In genomic region chr11:3835100-3835485, GRCh38 we compare ENCODE assay signal across 10 cellular contexts. TPM values are rescaled to one million over a fixed set of nuclear protein-coding genes. Genes with fewer than 3 reads are reported as not detected.
DNase-seq lines count a peak whose midpoint lies in the region; ATAC-seq, FAIRE-seq and TF ChIP-seq lines count a peak whose summit lies in the region.
"Had no signal": no experiment of that assay in that cellular context is flagged by ENCODE, and none has a peak within 500 bp of the region (broad histone marks: within the 10 kb centered on the region; RNA-seq: fewer than 3 reads in every experiment).

No MANE protein-coding gene starts in this region.

- H3K9me1 ChIP-seq in keratinocyte (ENCODE audit: control insufficient read depth, extremely low read depth, insufficient read depth, low read length): peaks cover 5% of the 10 kb centered on the region

- CTCF ChIA-PET in MCF 10A (lab: Yijun Ruan, JAX): interaction anchor here (0.7 to 2.0 kb wide), 3 partner anchors 19 to 238 kb away, joined by 3 to 15 read pairs (median 4); partner anchors contain the start of gene STIM1

- no peak for TF ChIP-seq CTCF in MCF 10A (IDR thresholded peaks at IDR 0.05; ENCODE audit: unreplicated experiment)
- no peak for TF ChIP-seq CTCF in breast epithelium (IDR thresholded peaks at IDR 0.05)
- no peak for TF ChIP-seq CTCF in keratinocyte (optimal IDR thresholded peaks at IDR 0.05 in 1 of 3, IDR thresholded peaks at IDR 0.05 in 1 of 3, conservative IDR thresholded peaks at IDR 0.05 in 1 of 3; ENCODE audit: extremely low read depth in 1 of 3, insufficient read depth in 2 of 3, low read length in 3 of 3)
- no peak for TF ChIP-seq CTCF in type B pancreatic cell (conservative IDR thresholded peaks at IDR 0.05)

- H3K27ac ChIP-seq in breast epithelium: peak overlapping the region in 1 of 2 donors; percentile 20
- H3K27ac ChIP-seq in keratinocyte (ENCODE audit: control insufficient read depth, insufficient read depth, low read length): no peak overlapping the region

- H3K4me2 ChIP-seq in keratinocyte (ENCODE audit: control insufficient read depth, extremely low read depth, insufficient read depth, low read depth, low read length): peak overlapping the region; percentile 12

- POLR2A ChIA-PET in MCF 10A (lab: Yijun Ruan, JAX): no interaction called here

- H3K27ac Mint-ChIP-seq in MCF 10A (ENCODE audit: low read depth, unreplicated experiment) (peak overlapping the region; percentile 82), type B pancreatic cell (peak overlapping the region; percentile 26)
- H3K27ac Mint-ChIP-seq in activated naive CD4-positive, alpha-beta T cell treated with anti-CD3 and anti-CD28 coated beads, Interleukin-2, amount 50 U/mL, for 72 hours: peak overlapping the region; percentile 80 to 97

- H3K9me3 ChIP-seq in breast epithelium: no peaks in the 10 kb centered on the region
- H3K9me3 ChIP-seq in keratinocyte (ENCODE audit: control insufficient read depth, low read depth, low read length): no peaks in the 10 kb centered on the region

- H3K27me3 ChIP-seq in breast epithelium: no peaks in the 10 kb centered on the region
- H3K27me3 ChIP-seq in keratinocyte (ENCODE audit: control insufficient read depth, extremely low read depth, insufficient read depth, low read length): no peaks in the 10 kb centered on the region

- H3K4me1 ChIP-seq in breast epithelium (peaks cover 0 to 9% of the 10 kb centered on the region in 2 donors), keratinocyte (ENCODE audit: control insufficient read depth, extremely low read depth, insufficient read depth, low read length) (peaks cover 29% of the 10 kb centered on the region)

- H3K4me3 Mint-ChIP-seq in MCF 10A (ENCODE audit: unreplicated experiment): no peak overlapping the region
- no peak overlapping the region for H3K4me3 Mint-ChIP-seq in type B pancreatic cell

- H3K4me3 ChIP-seq in breast epithelium (no peak overlapping the region), keratinocyte (ENCODE audit: control insufficient read depth in 2 of 3, extremely low read depth in 1 of 3, insufficient read depth in 2 of 3, low read depth in 1 of 3, low read length in 3 of 3) (no peak overlapping the region)

- H3K4me1 Mint-ChIP-seq in MCF 10A (ENCODE audit: insufficient read depth, unreplicated experiment) (peaks cover 48% of the 10 kb centered on the region), type B pancreatic cell (ENCODE audit: unreplicated experiment) (peaks cover 37% of the 10 kb centered on the region)

- H4K20me1 ChIP-seq in keratinocyte (ENCODE audit: control insufficient read depth, extremely low read depth, insufficient read depth, low read length): peaks cover 5% of the 10 kb centered on the region

- no peak overlapping the region for H3K9ac ChIP-seq in keratinocyte (ENCODE audit: control insufficient read depth, extremely low read depth, insufficient read depth, low read length)

- no peaks in the 10 kb centered on the region for H3K36me3 ChIP-seq in breast epithelium
- peaks cover 16% of the 10 kb centered on the region in 2 experiments for H3K36me3 ChIP-seq in keratinocyte (ENCODE audit: control insufficient read depth in 2 of 2, extremely low read depth in 1 of 2, insufficient read depth in 2 of 2, low read length in 2 of 2)

- dilution Hi-C loops in keratinocyte (cut with MboI; ENCODE audit: extremely low pct_ligation_motif_present, low sequenced_read_pairs): no loop called here

- peaks cover 51% of the 10 kb centered on the region for H3K36me3 Mint-ChIP-seq in MCF 10A (ENCODE audit: insufficient read depth, unreplicated experiment)
- H3K36me3 Mint-ChIP-seq in activated naive CD4-positive, alpha-beta T cell treated with anti-CD3 and anti-CD28 coated beads, Interleukin-2, amount 50 U/mL, for 72 hours: peaks cover 41 to 72% of the 10 kb centered on the region in 2 donors
- peaks cover 17% of the 10 kb centered on the region for H3K36me3 Mint-ChIP-seq in type B pancreatic cell

- ATAC-seq in activated naive CD4-positive, alpha-beta T cell treated with anti-CD3 and anti-CD28 coated beads, Interleukin-2, amount 50 U/mL, for 72 hours: no peak

- intact Hi-C loops in MCF 10A (cut with micrococcal nuclease) (no loop called here), breast epithelium (cut with DNase I; ENCODE audit: low total_unique reads) (no loop called here)

- H2AFZ ChIP-seq in keratinocyte (ENCODE audit: control insufficient read depth, low read length): no peak overlapping the region

- DNase-seq in MCF 10A (ENCODE audit: unreplicated experiment) (no peak), breast epithelium (ENCODE audit: low spot score in 2 of 2) (no peak), keratinocyte (ENCODE audit: low read depth, low spot score) (no peak), type B pancreatic cell (ENCODE audit: extremely low spot score, unreplicated experiment) (no peak), GM12891 (ENCODE audit: insufficient read length, low spot score) (no peak), mucosa of gallbladder (ENCODE audit: low spot score) (no peak), hepatic stellate cell (ENCODE audit: low spot score) (no peak)
- no peak for DNase-seq in activated naive CD4-positive, alpha-beta T cell treated with anti-CD3 and anti-CD28 coated beads, Interleukin-2, amount 50 U/mL, for 72 hours (ENCODE audit: low spot score in 2 of 2)
- DNase-seq: activated CD8-positive, alpha-beta memory T cell treated with anti-CD3 and anti-CD28 coated beads, Interleukin-2, amount 50 U/mL, for 4 hours; NK-92 treated with Interleukin-12 subunit alpha and Interleukin-12 subunit beta, amount 100 ng/mL, for 24 hours had no signal

- peaks cover 96% of the 10 kb centered on the region for H3K79me2 ChIP-seq in keratinocyte (ENCODE audit: control insufficient read depth, insufficient read depth, low read length)

- BruUV-seq in MCF 10A (replicated peaks; lab: Mats Ljungman, UMichigan): no TSS peak

- TF ChIP-seq POLR2A in breast epithelium (IDR thresholded peaks at IDR 0.05) (no peak), GM12891 (IDR thresholded peaks at IDR 0.05; ENCODE audit: low read depth, low read length) (no peak)

- no peak for FAIRE-seq in keratinocyte (lab: Jason Lieb, UNC)
- no peak for FAIRE-seq in GM12891 (lab: Jason Lieb, UNC)

- H3K9me3 Mint-ChIP-seq in MCF 10A (ENCODE audit: unreplicated experiment) (no peaks in the 10 kb centered on the region), type B pancreatic cell (no peaks in the 10 kb centered on the region)
- no peaks in the 10 kb centered on the region for H3K9me3 Mint-ChIP-seq in activated naive CD4-positive, alpha-beta T cell treated with anti-CD3 and anti-CD28 coated beads, Interleukin-2, amount 50 U/mL, for 72 hours

- H3K27me3 Mint-ChIP-seq in MCF 10A (ENCODE audit: insufficient read depth, unreplicated experiment): no peaks in the 10 kb centered on the region
- H3K27me3 Mint-ChIP-seq in type B pancreatic cell: no peaks in the 10 kb centered on the region

RNA-seq across cellular contexts. Expression of gene RHOG, which starts 5.7 kb away (rescaled TPM):
- total RNA-seq in MCF 10A (2022) (32.6 and 35.7 TPM in 2 replicates), breast epithelium (10 to 100 TPM; 37.0 to 68.2 (median 37.0) TPM), type B pancreatic cell (ENCODE audit: low replicate concordance) (30.8 and 42.9 TPM in 2 replicates), mucosa of gallbladder (57.2 TPM)
- total RNA-seq in activated naive CD4-positive, alpha-beta T cell treated with anti-CD3 and anti-CD28 coated beads, Interleukin-2, amount 50 U/mL, for 72 hours: 100 to 1,000 TPM; 109 to 154 TPM
- polyA plus RNA-seq in keratinocyte: 39.8 to 84.6 TPM (median 67.1 TPM) in 3 replicates
- 17.7 TPM for polyA plus RNA-seq in keratinocyte (2011; ENCODE audit: low read depth)
- 67.3 and 106 TPM in 2 replicates for polyA plus RNA-seq in keratinocyte (2011; cell fraction: cytosol; rRNA removed)
- 32.3 and 51.6 TPM in 2 replicates for polyA plus RNA-seq in keratinocyte (2011; cell fraction: nucleus; rRNA removed)
- 69.4 and 84.6 TPM in 2 replicates for polyA plus RNA-seq in keratinocyte (2012; ENCODE audit: low replicate concordance)
- 82.3 to 191 TPM (median 136 TPM) in 3 replicates for polyA minus RNA-seq in keratinocyte
- polyA minus RNA-seq in keratinocyte (2011; cell fraction: cytosol; rRNA and poly(A)+ RNA removed): 134 TPM
- 31.6 and 33.4 TPM in 2 replicates for polyA minus RNA-seq in keratinocyte (2011; cell fraction: nucleus; rRNA and poly(A)+ RNA removed)
- polyA plus RNA-seq in GM12891 (2012; ENCODE audit: low read depth, missing spikeins): 90.0 TPM

RNA-seq across cellular contexts. Expression of gene STIM1, which starts 20.4 kb away (rescaled TPM):
- total RNA-seq in MCF 10A (2022): 41.2 and 56.2 TPM in 2 replicates
- total RNA-seq in breast epithelium: 10 to 100 TPM; 44.2 to 68.2 (median 47.9) TPM
- total RNA-seq in activated naive CD4-positive, alpha-beta T cell treated with anti-CD3 and anti-CD28 coated beads, Interleukin-2, amount 50 U/mL, for 72 hours: 10 to 100 TPM; 75.8 to 88.8 TPM
- 23.7 to 39.4 TPM (median 25.1 TPM) in 3 replicates for polyA plus RNA-seq in keratinocyte
- polyA plus RNA-seq in keratinocyte (2011; ENCODE audit: low read depth): 50.8 TPM
- 24.4 and 25.1 TPM in 2 replicates for polyA plus RNA-seq in keratinocyte (2011; cell fraction: cytosol; rRNA removed)
- 77.4 and 77.5 TPM in 2 replicates for polyA plus RNA-seq in keratinocyte (2011; cell fraction: nucleus; rRNA removed)
- polyA plus RNA-seq in keratinocyte (2012; ENCODE audit: low replicate concordance): 36.8 and 44.7 TPM in 2 replicates
- polyA minus RNA-seq in keratinocyte: 99.8 to 170 TPM (median 101 TPM) in 3 replicates
- polyA minus RNA-seq in keratinocyte (2011; cell fraction: cytosol; rRNA and poly(A)+ RNA removed): 58.5 TPM
- polyA minus RNA-seq in keratinocyte (2011; cell fraction: nucleus; rRNA and poly(A)+ RNA removed): 91.7 and 126 TPM in 2 replicates
- 38.9 and 53.3 TPM in 2 replicates for total RNA-seq in type B pancreatic cell (ENCODE audit: low replicate concordance)
- polyA plus RNA-seq in GM12891 (2012; ENCODE audit: low read depth, missing spikeins): 33.2 TPM
- 123 TPM for total RNA-seq in mucosa of gallbladder

RNA-seq across cellular contexts. Expression of gene PGAP2, which starts 26.7 kb away (rescaled TPM):
- total RNA-seq in MCF 10A (2022) (27.2 and 28.2 TPM in 2 replicates), breast epithelium (10 to 100 TPM; 12.3 to 24.3 (median 20.6) TPM), type B pancreatic cell (ENCODE audit: low replicate concordance) (42.3 and 43.1 TPM in 2 replicates), mucosa of gallbladder (22.6 TPM)
- total RNA-seq in activated naive CD4-positive, alpha-beta T cell treated with anti-CD3 and anti-CD28 coated beads, Interleukin-2, amount 50 U/mL, for 72 hours: 10 to 100 TPM; 27.1 to 33.5 TPM
- 37.3 to 59.8 TPM (median 46.2 TPM) in 3 replicates for polyA plus RNA-seq in keratinocyte
- 12.1 TPM for polyA plus RNA-seq in keratinocyte (2011; ENCODE audit: low read depth)
- 41.8 and 49.9 TPM in 2 replicates for polyA plus RNA-seq in keratinocyte (2011; cell fraction: cytosol; rRNA removed)
- polyA plus RNA-seq in keratinocyte (2011; cell fraction: nucleus; rRNA removed): 85.2 and 108 TPM in 2 replicates
- polyA plus RNA-seq in keratinocyte (2012; ENCODE audit: low replicate concordance): 30.4 and 55.5 TPM in 2 replicates
- polyA minus RNA-seq in keratinocyte: 58.5 to 85.3 TPM (median 81.3 TPM) in 3 replicates
- 39.9 TPM for polyA minus RNA-seq in keratinocyte (2011; cell fraction: cytosol; rRNA and poly(A)+ RNA removed)
- polyA minus RNA-seq in keratinocyte (2011; cell fraction: nucleus; rRNA and poly(A)+ RNA removed): 23.6 and 23.7 TPM in 2 replicates
- polyA plus RNA-seq in GM12891 (2012; ENCODE audit: low read depth, missing spikeins): 24.7 TPM

RNA-seq across cellular contexts. Expression of gene NUP98, which starts 37.7 kb away (rescaled TPM):
- total RNA-seq in MCF 10A (2022) (79.4 and 83.7 TPM in 2 replicates), breast epithelium (100 to 1,000 TPM in 2 of 3 donors, 10 to 100 TPM in 1; 98.1 to 178 (median 142) TPM), type B pancreatic cell (ENCODE audit: low replicate concordance) (74.6 and 77.4 TPM in 2 replicates), mucosa of gallbladder (60.1 TPM)
- 100 to 1,000 TPM in 1 of 2 donors, 10 to 100 TPM in 1; 98.0 to 131 TPM for total RNA-seq in activated naive CD4-positive, alpha-beta T cell treated with anti-CD3 and anti-CD28 coated beads, Interleukin-2, amount 50 U/mL, for 72 hours
- 66.9 to 93.1 TPM (median 78.9 TPM) in 3 replicates for polyA plus RNA-seq in keratinocyte
- 30.9 TPM for polyA plus RNA-seq in keratinocyte (2011; ENCODE audit: low read depth)
- polyA plus RNA-seq in keratinocyte (2011; cell fraction: cytosol; rRNA removed): 70.5 and 86.2 TPM in 2 replicates
- 182 and 231 TPM in 2 replicates for polyA plus RNA-seq in keratinocyte (2011; cell fraction: nucleus; rRNA removed)
- polyA plus RNA-seq in keratinocyte (2012; ENCODE audit: low replicate concordance): 40.3 and 50.0 TPM in 2 replicates
- 287 to 351 TPM (median 326 TPM) in 3 replicates for polyA minus RNA-seq in keratinocyte
- 112 TPM for polyA minus RNA-seq in keratinocyte (2011; cell fraction: cytosol; rRNA and poly(A)+ RNA removed)
- polyA minus RNA-seq in keratinocyte (2011; cell fraction: nucleus; rRNA and poly(A)+ RNA removed): 177 and 215 TPM in 2 replicates
- 23.8 TPM for polyA plus RNA-seq in GM12891 (2012; ENCODE audit: low read depth, missing spikeins)

Comparison
In these comparisons a context has a peak if more than half of its experiments do, and no peak if none do; other contexts are left out.
1. H3K27ac Mint-ChIP-seq: peak in every context shown above with its lines; median percentile 88 in activated naive CD4-positive, alpha-beta T cell treated with anti-CD3 and anti-CD28 coated beads, Interleukin-2, amount 50 U/mL, for 72 hours; 82 in MCF 10A; 26 in type B pancreatic cell.